Comparison of ENCODE assay signal across 8 cellular contexts in the genomic region with DNA sequence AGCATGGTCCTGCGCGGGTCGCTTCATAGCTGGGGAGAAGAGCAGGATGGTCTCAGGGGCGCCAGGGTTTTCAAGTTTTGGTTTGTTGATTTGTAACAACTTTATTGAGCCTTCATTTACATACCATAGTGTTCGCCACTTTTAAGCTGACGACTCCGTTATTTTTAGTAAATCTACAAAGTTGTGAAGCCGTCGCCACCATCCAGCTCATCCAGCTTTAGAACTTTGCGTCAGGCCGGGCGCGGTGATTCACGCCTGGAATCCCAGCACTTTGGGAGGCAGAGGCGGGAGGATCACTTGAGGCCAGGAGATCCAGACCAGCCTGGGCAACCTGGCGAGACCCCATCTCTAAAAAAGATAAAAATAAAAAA. TPM values are rescaled to one million over a fixed set of nuclear protein-coding genes. Genes with fewer than 3 reads are reported as not detected.
DNase-seq lines count a peak whose midpoint lies in the region; ATAC-seq, FAIRE-seq and TF ChIP-seq lines count a peak whose summit lies in the region.

No MANE protein-coding gene starts in this region.

- no peak for TF ChIP-seq POLR2A in GM12891 (IDR thresholded peaks at IDR 0.05; ENCODE audit: low read depth, low read length)

- FAIRE-seq in GM12891 (lab: Jason Lieb, UNC): no peak

- in situ Hi-C loops in SK-MEL-5 (cut with HindIII; ENCODE audit: low pct_unique_long_range_greater_than_20kb, low sequenced_read_pairs): no loop called here

- ATAC-seq in GM19023 (IDR thresholded peaks at IDR 0.05; ENCODE audit: unreplicated experiment) (no peak), HG03521 (IDR thresholded peaks at IDR 0.05; ENCODE audit: unreplicated experiment) (no peak), HG02884 (IDR thresholded peaks at IDR 0.05; ENCODE audit: unreplicated experiment) (no peak)

- DNase-seq in GM12891 (ENCODE audit: insufficient read length, low spot score) (no peak), SK-MEL-5 (ENCODE audit: low read depth, low spot score) (peak; percentile 9), fibroblast of gingiva (ENCODE audit: low read depth) (peak; percentile 54), occipital lobe (lab: John Stamatoyannopoulos, UW) (peak; percentile 41), hepatic stellate cell (ENCODE audit: low spot score) (no peak)

TF ChIP-seq in GM12891, 5 proteins besides CTCF, POLR2A, EP300 and RAD21:
- no peak for TF ChIP-seq POLR2AphosphoS5 (IDR thresholded peaks at IDR 0.05; ENCODE audit: low read depth, low read length)
- TF ChIP-seq POU2F2 (IDR thresholded peaks at IDR 0.05; ENCODE audit: low read depth, low read length): peak; percentile 38; the same call in 1 of the 2 replicates
- TF ChIP-seq SPI1 (IDR thresholded peaks at IDR 0.05; ENCODE audit: low read depth, low read length): no peak
- TF ChIP-seq TAF1 (IDR thresholded peaks at IDR 0.05; ENCODE audit: low read depth, low read length): no peak
- TF ChIP-seq PAX5 (IDR thresholded peaks at IDR 0.05; ENCODE audit: insufficient read depth, low read length, severe bottlenecking): no peak

RNA-seq across cellular contexts. Expression of a gene that starts 0.4 kb away (rescaled TPM):
- 3.9 TPM for polyA plus RNA-seq in GM12891 (2012; ENCODE audit: low read depth, missing spikeins)
- 2.2 and 2.6 TPM in 2 replicates for total RNA-seq in SK-MEL-5 (2014; rRNA removed; shearing (Covaris generic))
- polyA plus RNA-seq in SK-MEL-5 (2015; cell fraction: cytosol; rRNA removed): 2.0 and 2.2 TPM in 2 replicates
- 9.7 and 10.3 TPM in 2 replicates for polyA plus RNA-seq in SK-MEL-5 (2015; cell fraction: nucleus; rRNA removed)
- 2.8 TPM for total RNA-seq in occipital lobe

RNA-seq across cellular contexts. Expression of a gene that starts 0.6 kb away (rescaled TPM):
- 0.33 TPM for polyA plus RNA-seq in GM12891 (2012; ENCODE audit: low read depth, missing spikeins)
- total RNA-seq in SK-MEL-5 (2014; rRNA removed; shearing (Covaris generic)): 0.29 and 0.53 TPM in 2 replicates
- polyA plus RNA-seq in SK-MEL-5 (2015; cell fraction: cytosol; rRNA removed): 0.18 TPM in 1 of 2 replicates, not detected in the other
- polyA plus RNA-seq in SK-MEL-5 (2015; cell fraction: nucleus; rRNA removed): not detected in 2 replicates
- not detected for total RNA-seq in occipital lobe

RNA-seq across cellular contexts. Expression of a gene that starts 24.8 kb away (rescaled TPM):
- polyA plus RNA-seq in GM12891 (2012; ENCODE audit: low read depth, missing spikeins): 29.1 TPM
- total RNA-seq in SK-MEL-5 (2014; rRNA removed; shearing (Covaris generic)): 4.7 and 4.8 TPM in 2 replicates
- polyA plus RNA-seq in SK-MEL-5 (2015; cell fraction: cytosol; rRNA removed): 16.4 and 24.9 TPM in 2 replicates
- polyA plus RNA-seq in SK-MEL-5 (2015; cell fraction: nucleus; rRNA removed): 27.0 and 33.4 TPM in 2 replicates
- total RNA-seq in occipital lobe: 11.4 TPM

RNA-seq across cellular contexts. Expression of a gene that starts 45.6 kb away (rescaled TPM):
- 30.2 TPM for polyA plus RNA-seq in GM12891 (2012; ENCODE audit: low read depth, missing spikeins)
- total RNA-seq in SK-MEL-5 (2014; rRNA removed; shearing (Covaris generic)): 2.0 and 2.4 TPM in 2 replicates
- 47.3 and 52.4 TPM in 2 replicates for polyA plus RNA-seq in SK-MEL-5 (2015; cell fraction: cytosol; rRNA removed)
- polyA plus RNA-seq in SK-MEL-5 (2015; cell fraction: nucleus; rRNA removed): 61.4 and 73.8 TPM in 2 replicates
- total RNA-seq in occipital lobe: 4.4 TPM

Comparison
In these comparisons a context has a peak if more than half of its experiments do, and no peak if none do; other contexts are left out.
1. DNase-seq: peak in SK-MEL-5 (single experiment), fibroblast of gingiva (single experiment) and occipital lobe (single experiment); none in GM12891 (single experiment) and hepatic stellate cell (single experiment).